Comparison of ENCODE assay signal across 8 cellular contexts in genomic region chr3:51942603-51943450, GRCh38. TPM values are rescaled to one million over a fixed set of nuclear protein-coding genes. Genes with fewer than 3 reads are reported as not detected.
DNase-seq lines count a peak whose midpoint lies in the region; ATAC-seq, FAIRE-seq and TF ChIP-seq lines count a peak whose summit lies in the region.

No MANE protein-coding gene starts in this region.

- H3K27me3 ChIP-seq in neural progenitor cell, result peaks cover 9% of the 10 kb centered on the region

- H3K36me3 Mint-ChIP-seq in neural progenitor cell, result no peaks in the 10 kb centered on the region

- H3K4me1 ChIP-seq in A549, result peaks cover 21% of the 10 kb centered on the region
- peaks cover 12% of the 10 kb centered on the region for H3K4me1 ChIP-seq in neural progenitor cell

- CTCF ChIA-PET in A549 (lab: Yijun Ruan, JAX), result interaction anchor here (0.7 to 5.9 kb wide), 21 partner anchors 8 to 649 kb away, joined by 3 to 59 read pairs (median 5); partner anchors contain the start of genes ABHD14A, ABHD14B, ACY1 and DUSP7

- H3K9ac ChIP-seq in neural progenitor cell, result no peak overlapping the region

- H3K4me2 ChIP-seq in A549 (peak overlapping the region; percentile 100), neural progenitor cell (peak overlapping the region; percentile 79)

- peak overlapping the region; percentile 72 for H3K27ac Mint-ChIP-seq in neural progenitor cell

- H3K27ac ChIP-seq in A549 (peak overlapping the region; percentile 97 to 100), neural progenitor cell (no peak overlapping the region)

- H3F3A ChIP-seq in neural progenitor cell (ENCODE audit: low read depth), result no peaks in the 10 kb centered on the region

- peak overlapping the region; percentile 78 for H2AFZ ChIP-seq in neural progenitor cell (replicated peaks)

- no peak for FAIRE-seq in A549 (lab: Jason Lieb, UNC)

- TF ChIP-seq POLR2A in A549 (IDR thresholded peaks at IDR 0.05; ENCODE audit: low read length), result peak; percentile 36

- peaks cover 13% of the 10 kb centered on the region for H4K20me1 ChIP-seq in neural progenitor cell (ENCODE audit: low read depth)

- TF ChIP-seq CTCF in A549 (IDR thresholded peaks at IDR 0.05) (no peak), fibroblast of mammary gland (conservative IDR thresholded peaks at IDR 0.05; ENCODE audit: control insufficient read depth, insufficient read depth, low read depth, low read length) (no peak), neural progenitor cell (IDR thresholded peaks at IDR 0.05) (no peak)

- peaks cover 25% of the 10 kb centered on the region for H3K79me2 ChIP-seq in neural progenitor cell (ENCODE audit: low read depth)

- no peaks in the 10 kb centered on the region for H3K9me3 ChIP-seq in A549
- H3K9me3 ChIP-seq in neural progenitor cell (ENCODE audit: low read depth), result no peaks in the 10 kb centered on the region

- no peak for TF ChIP-seq EP300 in A549 (IDR thresholded peaks at IDR 0.05)

- TF ChIP-seq RAD21 in A549 (conservative IDR thresholded peaks at IDR 0.05 in 1 of 2, IDR thresholded peaks at IDR 0.05 in 1 of 2), result no peak

- POLR2A ChIA-PET in A549 (lab: Yijun Ruan, JAX), result interaction anchor here (0.7 to 2.8 kb wide), 5 partner anchors 27 to 53 kb away, joined by 3 to 28 read pairs (median 6); partner anchors contain the start of genes ABHD14A, ABHD14B and RPL29

- 25% methylated on average over 8 of the region's 17 CpGs for WGBS in A549 (ENCODE audit: missing lambda C conversion rate)

- peaks cover 13% of the 10 kb centered on the region for H3K4me1 Mint-ChIP-seq in neural progenitor cell

- H3K27me3 Mint-ChIP-seq in neural progenitor cell (ENCODE audit: insufficient read depth, low read depth), result peaks cover 10% of the 10 kb centered on the region

- no peaks in the 10 kb centered on the region for H3K36me3 ChIP-seq in neural progenitor cell

- ATAC-seq in A549, result peak; percentile 48 to 54
- ATAC-seq in GM19043 (IDR thresholded peaks at IDR 0.05; ENCODE audit: low read depth, unreplicated experiment), result peak; percentile 26

- peak overlapping the region; percentile 92 for H3K4me3 Mint-ChIP-seq in neural progenitor cell

- DNase-seq in A549 (ENCODE audit: low read depth in 1 of 2, low spot score in 1 of 2) (peak; percentile 60 to 82), M059J (ENCODE audit: low read depth) (peak; percentile 64), activated T-cell treated with anti-CD3 and anti-CD28 coated beads for 1 hour (ENCODE audit: low read depth) (peak; percentile 42), fibroblast of mammary gland (ENCODE audit: low read depth) (peak; percentile 59), neural progenitor cell (ENCODE audit: low spot score) (no peak), ureter (ENCODE audit: low spot score) (peak; percentile 75), NCI-H774 (lab: John Stamatoyannopoulos, UW) (no peak)

- no peaks in the 10 kb centered on the region for H3K9me3 Mint-ChIP-seq in neural progenitor cell

- H3K4me3 ChIP-seq in A549 (peak overlapping the region; percentile 60), fibroblast of mammary gland (ENCODE audit: control insufficient read depth, low read depth, low read length) (peak overlapping the region; percentile 50), neural progenitor cell (peak overlapping the region; percentile 47)

TF ChIP-seq in A549, 52 proteins besides CTCF, POLR2A, EP300 and RAD21:
- no peak for TF ChIP-seq REST (IDR thresholded peaks at IDR 0.05)

RNA-seq across cellular contexts. Expression of gene PARP3, which starts 0.7 kb away (rescaled TPM):
- 7.6 and 7.8 TPM in 2 replicates for polyA plus RNA-seq in A549 (2011; rRNA removed)
- polyA plus RNA-seq in A549 (2012; cell fraction: cytosol; rRNA removed), result 9.2 and 9.4 TPM in 2 replicates
- 30.0 and 31.1 TPM in 2 replicates for polyA plus RNA-seq in A549 (2012; cell fraction: nucleus; rRNA removed)
- 10.8 to 14.0 TPM (median 11.0 TPM) in 3 replicates for polyA plus RNA-seq in A549 (2017; fragmentation: RNase III; extraction: RNeasy Plus Mini Kit Qiagen cat#74134 plus additional on column Dnase treatment)
- 4.8 and 6.8 TPM in 2 replicates for polyA minus RNA-seq in A549 (2011; rRNA and poly(A)+ RNA removed)
- total RNA-seq in M059J (2014; rRNA removed; shearing (Covaris generic)), result 12.3 and 15.9 TPM in 2 replicates
- 2.0 and 3.9 TPM in 2 replicates for total RNA-seq in neural progenitor cell (ENCODE audit: low replicate concordance)
- 48.5 TPM for total RNA-seq in ureter

RNA-seq across cellular contexts. Expression of gene RRP9, which starts 1.1 kb away (rescaled TPM):
- polyA plus RNA-seq in A549 (2011; rRNA removed), result 17.0 TPM in 2 replicates
- polyA plus RNA-seq in A549 (2012; cell fraction: cytosol; rRNA removed), result 53.8 and 58.0 TPM in 2 replicates
- polyA plus RNA-seq in A549 (2012; cell fraction: nucleus; rRNA removed), result 85.7 and 91.5 TPM in 2 replicates
- 31.3 to 35.1 TPM (median 34.3 TPM) in 3 replicates for polyA plus RNA-seq in A549 (2017; fragmentation: RNase III; extraction: RNeasy Plus Mini Kit Qiagen cat#74134 plus additional on column Dnase treatment)
- polyA minus RNA-seq in A549 (2011; rRNA and poly(A)+ RNA removed), result 22.7 TPM in 2 replicates
- 22.2 and 26.3 TPM in 2 replicates for total RNA-seq in M059J (2014; rRNA removed; shearing (Covaris generic))
- total RNA-seq in neural progenitor cell (ENCODE audit: low replicate concordance), result 10.5 and 20.1 TPM in 2 replicates
- 28.2 TPM for total RNA-seq in ureter

RNA-seq across cellular contexts. Expression of gene GPR62, which starts 12.4 kb away (rescaled TPM):
- polyA plus RNA-seq in A549 (2011; rRNA removed) (not detected in 2 replicates), A549 (2017; fragmentation: RNase III; extraction: RNeasy Plus Mini Kit Qiagen cat#74134 plus additional on column Dnase treatment) (0.05 TPM in 1 of 3 replicates, not detected in the others)
- polyA plus RNA-seq in A549 (2012; cell fraction: cytosol; rRNA removed), result 0.01 TPM in 1 of 2 replicates, not detected in the other
- polyA plus RNA-seq in A549 (2012; cell fraction: nucleus; rRNA removed), result 0.06 TPM in 1 of 2 replicates, not detected in the other
- not detected in 2 replicates for polyA minus RNA-seq in A549 (2011; rRNA and poly(A)+ RNA removed)
- 0.02 TPM in 1 of 2 replicates, not detected in the other for total RNA-seq in M059J (2014; rRNA removed; shearing (Covaris generic))
- total RNA-seq in neural progenitor cell (ENCODE audit: low replicate concordance) (0.21 TPM in 1 of 2 replicates, not detected in the other), ureter (0.57 TPM)

RNA-seq across cellular contexts. Expression of gene PCBP4, which starts 24.4 kb away (rescaled TPM):
- polyA plus RNA-seq in A549 (2011; rRNA removed) (8.6 and 9.3 TPM in 2 replicates), A549 (2017; fragmentation: RNase III; extraction: RNeasy Plus Mini Kit Qiagen cat#74134 plus additional on column Dnase treatment) (10.9 to 11.5 TPM (median 11.0 TPM) in 3 replicates)
- 18.9 and 23.2 TPM in 2 replicates for polyA plus RNA-seq in A549 (2012; cell fraction: cytosol; rRNA removed)
- 41.2 and 47.3 TPM in 2 replicates for polyA plus RNA-seq in A549 (2012; cell fraction: nucleus; rRNA removed)
- polyA minus RNA-seq in A549 (2011; rRNA and poly(A)+ RNA removed), result 12.2 and 17.2 TPM in 2 replicates
- 14.7 and 45.1 TPM in 2 replicates for total RNA-seq in M059J (2014; rRNA removed; shearing (Covaris generic))
- total RNA-seq in neural progenitor cell (ENCODE audit: low replicate concordance) (30.5 and 82.3 TPM in 2 replicates), ureter (40.8 TPM)

RNA-seq across cellular contexts. Expression of gene ABHD14B, which starts 31.0 kb away (rescaled TPM):
- polyA plus RNA-seq in A549 (2011; rRNA removed) (37.9 and 39.7 TPM in 2 replicates), A549 (2017; fragmentation: RNase III; extraction: RNeasy Plus Mini Kit Qiagen cat#74134 plus additional on column Dnase treatment) (23.2 to 27.2 TPM (median 23.5 TPM) in 3 replicates)
- polyA plus RNA-seq in A549 (2012; cell fraction: cytosol; rRNA removed), result 28.5 and 45.0 TPM in 2 replicates
- 26.0 and 34.7 TPM in 2 replicates for polyA plus RNA-seq in A549 (2012; cell fraction: nucleus; rRNA removed)
- polyA minus RNA-seq in A549 (2011; rRNA and poly(A)+ RNA removed), result 33.5 and 39.5 TPM in 2 replicates
- total RNA-seq in M059J (2014; rRNA removed; shearing (Covaris generic)), result 10.6 and 14.4 TPM in 2 replicates
- total RNA-seq in neural progenitor cell (ENCODE audit: low replicate concordance) (6.0 and 8.3 TPM in 2 replicates), ureter (55.3 TPM)

Comparison
In these comparisons a context has a peak if more than half of its experiments do, and no peak if none do; other contexts are left out.
1. DNase-seq: peak in A549 (2 of 2), M059J (single experiment), activated T-cell treated with anti-CD3 and anti-CD28 coated beads for 1 hour (single experiment), fibroblast of mammary gland (single experiment) and ureter (single experiment); none in neural progenitor cell (single experiment) and NCI-H774 (single experiment).
2. Peak in every context shown above with its lines, with median percentiles within 50 percentile points of each other: H3K4me3 ChIP-seq.